ENCODE assay signal across 9 cellular contexts in genomic region chr10:76479103-76479790, GRCh38.
"Had no signal": no experiment of that assay in that cellular context is flagged by ENCODE, and none has a peak within 500 bp of the region (broad histone marks: within the 10 kb centered on the region; RNA-seq: fewer than 3 reads in every experiment).

No MANE protein-coding gene starts in this region.

- H3K27ac Mint-ChIP-seq: HFFc6 had no signal

- H3K36me3 ChIP-seq: HAP-1 had no signal

- H3K9me3 ChIP-seq: HAP-1 had no signal

- H3K4me3 ChIP-seq: GM23248, HAP-1, K562 had no signal

- DNase-seq: GM23248, GOT3, H7, HFFc6, IMR-90 had no signal

- H3K4me1 ChIP-seq: HAP-1 had no signal

- H3K4me3 Mint-ChIP-seq: HFFc6 had no signal

- ATAC-seq: HCT116, K562 had no signal

- H3K27ac ChIP-seq: GM23248 had no signal

- FAIRE-seq: HTR-8/SVneo, K562 had no signal

- H3K9me3 Mint-ChIP-seq: HFFc6 had no signal
